Comparison of ENCODE assay signal across 8 cellular contexts in genomic region chr10:79196470-79197461, GRCh38.
A peak's percentile ranks its signal among the peaks of the same experiment; 100 is the strongest.
DNase-seq lines count a peak whose midpoint lies in the region; ATAC-seq and TF ChIP-seq lines count a peak whose summit lies in the region.

No MANE protein-coding gene starts in this region.

- no peaks in the 10 kb centered on the region for H3K27me3 Mint-ChIP-seq in T-cell

- H3K4me3 ChIP-seq in adrenal gland: no peak overlapping the region

- H3K9me3 ChIP-seq in adrenal gland (replicated peaks in 1 of 3): no peaks in the 10 kb centered on the region

- POLR2A ChIA-PET in T-cell (lab: Charles Lee): no interaction called here

- TF ChIP-seq EP300 in Ishikawa (IDR thresholded peaks at IDR 0.05; ENCODE audit: borderline replicate concordance): no peak

- no peaks in the 10 kb centered on the region for H3K27me3 ChIP-seq in adrenal gland

- WGBS in adrenal gland, 4 donors: 48 to 87% (median 55%) methylated on average over 7 to 18 of the region's 18 CpGs

- DNase-seq in NCI-H2196 (lab: John Stamatoyannopoulos, UW; ENCODE audit: unreplicated experiment) (peak; percentile 50), NCI-H2196 treated with DMSO at 0.1 percent for 48 hours (lab: John Stamatoyannopoulos, UW; ENCODE audit: unreplicated experiment) (no peak), T-cell (peak; percentile 10 to 80 (median 58)), adrenal gland (peak; percentile 70 to 88 (median 80)), hepatic stellate cell (ENCODE audit: low spot score) (peak; percentile 87), mesenteric fat pad (ENCODE audit: low spot score) (no peak)
- peak; percentile 45 to 74 for DNase-seq in stimulated activated CD4-positive, alpha-beta T cell treated with anti-CD3 and anti-CD28 coated beads, Interleukin-12 subunit alpha, Interleukin-12 subunit beta, amount 100 ng/mL, for 24 hours (ENCODE audit: low read depth in 2 of 2)

- H3K27ac Mint-ChIP-seq in T-cell: no peak overlapping the region

- CTCF ChIA-PET in T-cell (lab: Charles Lee): interaction anchor here (0.5 to 4.9 kb wide), 16 partner anchors 7 to 1159 kb away, joined by 3 to 75 read pairs (median 4); no protein-coding TSS in a partner anchor

- peak; percentile 95 for TF ChIP-seq RAD21 in Ishikawa (IDR thresholded peaks at IDR 0.05; ENCODE audit: low read depth)

- no peak overlapping the region for H3K4me3 Mint-ChIP-seq in T-cell

- peaks cover 5 to 23% of the 10 kb centered on the region in 2 donors for H3K4me1 ChIP-seq in adrenal gland (replicated peaks in 1 of 2)

- no peaks in the 10 kb centered on the region for H3K9me3 Mint-ChIP-seq in T-cell

- H3K36me3 Mint-ChIP-seq in T-cell: no peaks in the 10 kb centered on the region

- ATAC-seq in T-cell (replicated peaks in 1 of 4): peak; percentile 24 to 64 (median 44)

- no peak for TF ChIP-seq POLR2A in adrenal gland (IDR thresholded peaks at IDR 0.05)

- TF ChIP-seq CTCF in adrenal gland (IDR thresholded peaks at IDR 0.05): peak; percentile 82 to 97 (median 90)

- peaks cover 0 to 8% (median 5%) of the 10 kb centered on the region in 3 donors for H3K4me1 Mint-ChIP-seq in T-cell

- peak overlapping the region in 1 of 5 donors; percentile 69 for H3K27ac ChIP-seq in adrenal gland

- peaks cover 0 to 6% of the 10 kb centered on the region in 2 donors for H3K36me3 ChIP-seq in adrenal gland (replicated peaks in 1 of 2)

- intact Hi-C loops in adrenal gland (cut with DNase I): loop anchor here (5.0 to 10.0 kb wide), 7 partner anchors 124 to 1149 kb away; no protein-coding TSS in a partner anchor

TF ChIP-seq in Ishikawa, 13 proteins besides CTCF, POLR2A, EP300 and RAD21:
- TF ChIP-seq REST (IDR thresholded peaks at IDR 0.05; ENCODE audit: low read depth): no peak
- no peak for TF ChIP-seq NFIC (IDR thresholded peaks at IDR 0.05)
- TF ChIP-seq MAX (IDR thresholded peaks at IDR 0.05): no peak
- TF ChIP-seq CEBPB (IDR thresholded peaks at IDR 0.05): no peak
- TF ChIP-seq ZBTB7A (IDR thresholded peaks at IDR 0.05; ENCODE audit: low read depth): no peak
- no peak for TF ChIP-seq CREB1 (IDR thresholded peaks at IDR 0.05; ENCODE audit: low read depth)
- no peak for TF ChIP-seq USF1 (IDR thresholded peaks at IDR 0.05)
- TF ChIP-seq FOXM1 (IDR thresholded peaks at IDR 0.05; ENCODE audit: borderline replicate concordance, low read depth): no peak
- TF ChIP-seq TEAD4 (IDR thresholded peaks at IDR 0.05): no peak
- TF ChIP-seq TCF12 (IDR thresholded peaks at IDR 0.05; ENCODE audit: low read depth): no peak

Comparison
In these comparisons a context has a peak if more than half of its experiments do, and no peak if none do; other contexts are left out.
1. DNase-seq: peak in NCI-H2196 (single experiment), T-cell (34 of 34), adrenal gland (7 of 7), hepatic stellate cell (single experiment) and stimulated activated CD4-positive, alpha-beta T cell treated with anti-CD3 and anti-CD28 coated beads, Interleukin-12 subunit alpha, Interleukin-12 subunit beta, amount 100 ng/mL, for 24 hours (2 of 2); none in NCI-H2196 treated with DMSO at 0.1 percent for 48 hours (single experiment) and mesenteric fat pad (single experiment).